Comparison of ENCODE assay signal across 1 cellular context in genomic region chr15:25674948-25675347, GRCh38.
TF ChIP-seq lines count a peak whose summit lies in the region.

No MANE protein-coding gene starts in this region.

TF ChIP-seq in HepG2, 621 proteins besides CTCF, POLR2A, EP300 and RAD21 (continued from another document):
- TF ChIP-seq ZBTB33 (CRISPR knock-in tag; IDR thresholded peaks at IDR 0.05), result no peak
- no peak for TF ChIP-seq TP53 (CRISPR knock-in tag; conservative IDR thresholded peaks at IDR 0.05)
- TF ChIP-seq HNRNPL (IDR thresholded peaks at IDR 0.05; ENCODE audit: low read depth, low read length), result no peak
- no peak for TF ChIP-seq NFIB (CRISPR knock-in tag; IDR thresholded peaks at IDR 0.05; ENCODE audit: borderline replicate concordance)
- no peak for TF ChIP-seq ZNF180 (CRISPR knock-in tag; IDR thresholded peaks at IDR 0.05; ENCODE audit: borderline replicate concordance, low read depth)
